Comparison of ENCODE assay signal across 8 cellular contexts in genomic region chr9:133356391-133357091, GRCh38. TPM values are rescaled to one million over a fixed set of nuclear protein-coding genes. Genes with fewer than 3 reads are reported as not detected.
DNase-seq lines count a peak whose midpoint lies in the region; ATAC-seq and TF ChIP-seq lines count a peak whose summit lies in the region.

Gene SURF1, minus strand, starts transcription at chr9:133356487. Its CDS starts 34 bp downstream, at chr9:133356453.
Gene SURF2, plus strand, starts transcription at chr9:133356550. Its CDS starts 43 bp downstream, at chr9:133356593.

- peak within 1 kb of the TSS; percentile 88 for H3K27ac Mint-ChIP-seq in Caco-2 (ENCODE audit: unreplicated experiment)
- H3K27ac Mint-ChIP-seq in activated naive CD4-positive, alpha-beta T cell treated with anti-CD3 and anti-CD28 coated beads, Interleukin-2, amount 10 ng/mL, durations not matched to agents 7 days and 5 days, result peak within 1 kb of the TSS; percentile 90

- H2AFZ ChIP-seq in SK-N-SH (ENCODE audit: low read depth), result no peak within 1 kb of the TSS
- H2AFZ ChIP-seq in osteoblast (ENCODE audit: low read length), result peak within 1 kb of the TSS; percentile 50

- no peak for TF ChIP-seq RAD21 in SK-N-SH (IDR thresholded peaks at IDR 0.05; ENCODE audit: low read length)

- H3K36me3 ChIP-seq in Caco-2 (ENCODE audit: control insufficient read depth, insufficient read depth, low read length) (peaks cover 7% of the 10 kb centered on the region), KOPT-K1 (ENCODE audit: insufficient read depth, low read length) (peaks cover 64% of the 10 kb centered on the region), SK-N-SH (replicated peaks in 1 of 2; ENCODE audit: control insufficient read depth in 1 of 2, insufficient read depth in 2 of 2, low read length in 1 of 2) (peaks cover 8 to 57% of the 10 kb centered on the region in 2 experiments), osteoblast (ENCODE audit: insufficient read depth, low read length) (peaks cover 41% of the 10 kb centered on the region), suprapubic skin (peaks cover 47% of the 10 kb centered on the region)

- H3K4me3 ChIP-seq in Caco-2 (ENCODE audit: low read depth, low read length) (peak within 1 kb of the TSS; percentile 62), SK-N-SH (ENCODE audit: low read depth in 2 of 2, low read length in 1 of 2) (peak within 1 kb of the TSS; percentile 86 to 90), osteoblast (ENCODE audit: insufficient read depth, low read length) (peak within 1 kb of the TSS; percentile 88), suprapubic skin (peak within 1 kb of the TSS; percentile 77)

- H3K4me2 ChIP-seq in SK-N-SH (peak within 1 kb of the TSS; percentile 97), osteoblast (ENCODE audit: insufficient read depth, low read length) (peak within 1 kb of the TSS; percentile 91)

- no peaks in the 10 kb centered on the region for H3K27me3 ChIP-seq in Caco-2 (replicated peaks; ENCODE audit: control insufficient read depth, insufficient read depth, low read length)
- no peaks in the 10 kb centered on the region for H3K27me3 ChIP-seq in SK-N-SH (ENCODE audit: insufficient read depth)
- no peaks in the 10 kb centered on the region for H3K27me3 ChIP-seq in osteoblast (ENCODE audit: insufficient read depth, low read length)
- no peaks in the 10 kb centered on the region for H3K27me3 ChIP-seq in suprapubic skin

- 1% methylated on average over 22 of the region's 78 CpGs for WGBS in SK-N-SH (ENCODE audit: low lambda C conversion rate)
- WGBS in suprapubic skin, result under 1% methylated on average over 52 of the region's 78 CpGs

- intact Hi-C loops in Caco-2 (cut with micrococcal nuclease; ENCODE audit: unreplicated experiment), result loop anchor here (2.0 kb wide), 2 partner anchors 20 to 38 kb away; partner anchors contain the start of genes STKLD1 and SURF4

- CTCF ChIA-PET in Caco-2 (lab: Charles Lee) (interaction anchor here (0.6 to 1.8 kb wide), 14 partner anchors 9 to 782 kb away, joined by 3 to 9 read pairs (median 3); partner anchors contain the start of genes MED22 and RPL7A), SK-N-SH (lab: Yijun Ruan, JAX) (interaction anchor here (0.9 to 1.9 kb wide), 8 partner anchors 9 to 176 kb away, joined by 3 to 7 read pairs (median 4); partner anchors contain the start of genes MED22, RPL7A and SLC2A6)
- CTCF ChIA-PET in activated naive CD4-positive, alpha-beta T cell treated with anti-CD3 and anti-CD28 coated beads, Interleukin-2, amount 10 ng/mL, durations not matched to agents 7 days and 5 days (lab: Charles Lee), result interaction anchor here (1.0 to 3.3 kb wide), 5 partner anchors 10 to 23 kb away, joined by 4 to 32 read pairs (median 5); no protein-coding TSS in a partner anchor

- H3K27ac ChIP-seq in KOPT-K1 (ENCODE audit: low read depth, low read length, poor library complexity, severe bottlenecking) (peak within 1 kb of the TSS; percentile 69), SK-N-SH (ENCODE audit: low read depth in 2 of 2, low read length in 1 of 2) (peak within 1 kb of the TSS; percentile 34 to 68; a peak in 3 of 4 replicates), osteoblast (ENCODE audit: low read depth, low read length) (peak within 1 kb of the TSS; percentile 57), suprapubic skin (peak within 1 kb of the TSS; percentile 80)

- POLR2A ChIA-PET in Caco-2 (lab: Charles Lee), result interaction anchor here (0.6 to 1.5 kb wide), 3 partner anchors 8 to 103 kb away, joined by 3 to 13 read pairs (median 5); partner anchors contain the start of genes MED22, RPL7A and SURF6
- POLR2A ChIA-PET in SK-N-SH (lab: Yijun Ruan, JAX), result interaction anchor here (1.1 to 2.5 kb wide), 4 partner anchors 8 to 19 kb away, joined by 3 to 11 read pairs (median 3); partner anchors contain the start of genes MED22 and RPL7A

- no peaks in the 10 kb centered on the region for H3K9me3 ChIP-seq in Caco-2
- no peaks in the 10 kb centered on the region for H3K9me3 ChIP-seq in KOPT-K1 (ENCODE audit: insufficient read depth, low read length, poor library complexity, severe bottlenecking)
- H3K9me3 ChIP-seq in SK-N-SH, result no peaks in the 10 kb centered on the region
- H3K9me3 ChIP-seq in osteoblast (ENCODE audit: low read depth, low read length), result no peaks in the 10 kb centered on the region
- H3K9me3 ChIP-seq in suprapubic skin, result no peaks in the 10 kb centered on the region

- H3K27me3 Mint-ChIP-seq in Caco-2 (ENCODE audit: insufficient read depth, unreplicated experiment), result no peaks in the 10 kb centered on the region
- no peaks in the 10 kb centered on the region for H3K27me3 Mint-ChIP-seq in activated naive CD4-positive, alpha-beta T cell treated with anti-CD3 and anti-CD28 coated beads, Interleukin-2, amount 10 ng/mL, durations not matched to agents 7 days and 5 days

- TF ChIP-seq CTCF in Caco-2 (IDR thresholded peaks at IDR 0.05; ENCODE audit: insufficient read depth in 1 of 2, low read depth in 1 of 2, low read length in 1 of 2, severe bottlenecking in 1 of 2, unreplicated experiment in 1 of 2), result peak in 1 of 2 experiments; percentile 52
- TF ChIP-seq CTCF in SK-N-SH (IDR thresholded peaks at IDR 0.05), result no peak
- TF ChIP-seq CTCF in osteoblast (IDR thresholded peaks at IDR 0.05; ENCODE audit: extremely low read depth, low read depth, low read length), result no peak
- no peak for TF ChIP-seq CTCF in suprapubic skin (IDR thresholded peaks at IDR 0.05)

- no peaks in the 10 kb centered on the region for H3K9me3 Mint-ChIP-seq in Caco-2 (ENCODE audit: unreplicated experiment)
- no peaks in the 10 kb centered on the region for H3K9me3 Mint-ChIP-seq in activated naive CD4-positive, alpha-beta T cell treated with anti-CD3 and anti-CD28 coated beads, Interleukin-2, amount 10 ng/mL, durations not matched to agents 7 days and 5 days

- TF ChIP-seq POLR2A in suprapubic skin (IDR thresholded peaks at IDR 0.05), result peak in 1 of 2 donors; percentile 62

- peaks cover 93% of the 10 kb centered on the region for H3K36me3 Mint-ChIP-seq in Caco-2 (ENCODE audit: insufficient read depth, unreplicated experiment)
- H3K36me3 Mint-ChIP-seq in activated naive CD4-positive, alpha-beta T cell treated with anti-CD3 and anti-CD28 coated beads, Interleukin-2, amount 10 ng/mL, durations not matched to agents 7 days and 5 days, result peaks cover 44% of the 10 kb centered on the region

- peak within 1 kb of the TSS; percentile 86 for H3K4me3 Mint-ChIP-seq in Caco-2 (ENCODE audit: unreplicated experiment)
- peak within 1 kb of the TSS; percentile 85 for H3K4me3 Mint-ChIP-seq in activated naive CD4-positive, alpha-beta T cell treated with anti-CD3 and anti-CD28 coated beads, Interleukin-2, amount 10 ng/mL, durations not matched to agents 7 days and 5 days

- H3K9me2 ChIP-seq in SK-N-SH, result no peaks in the 10 kb centered on the region

- peak within 1 kb of the TSS; percentile 79 for H3K9ac ChIP-seq in SK-N-SH

- H3K79me2 ChIP-seq in SK-N-SH (ENCODE audit: insufficient read depth), result peaks cover 45% of the 10 kb centered on the region
- peaks cover 60% of the 10 kb centered on the region for H3K79me2 ChIP-seq in osteoblast (ENCODE audit: insufficient read depth, low read length)

- peaks cover 20% of the 10 kb centered on the region for H3K4me1 Mint-ChIP-seq in Caco-2 (ENCODE audit: low read depth, unreplicated experiment)
- peaks cover 36% of the 10 kb centered on the region for H3K4me1 Mint-ChIP-seq in activated naive CD4-positive, alpha-beta T cell treated with anti-CD3 and anti-CD28 coated beads, Interleukin-2, amount 10 ng/mL, durations not matched to agents 7 days and 5 days

- H3F3A ChIP-seq in SK-N-SH (replicated peaks; ENCODE audit: insufficient read depth), result peaks cover 27% of the 10 kb centered on the region

- ATAC-seq in GM21423 (IDR thresholded peaks at IDR 0.05; ENCODE audit: unreplicated experiment), result peak; percentile 71

- DNase-seq in Caco-2 (peak; percentile 86 to 93), SK-N-SH (peak; percentile 97), glomerular visceral epithelial cell (ENCODE audit: extremely low spot score) (peak; percentile 82), osteoblast (ENCODE audit: insufficient read length, low spot score, missing footprints) (peak; percentile 99), suprapubic skin (ENCODE audit: low spot score in 2 of 2) (peak; percentile 92 to 95)
- DNase-seq in activated naive CD4-positive, alpha-beta T cell treated with anti-CD3 and anti-CD28 coated beads, Interleukin-2, amount 10 ng/mL, durations not matched to agents 7 days and 5 days, result peak; percentile 95

- H4K20me1 ChIP-seq in SK-N-SH (ENCODE audit: insufficient read depth) (peaks cover 15% of the 10 kb centered on the region), osteoblast (ENCODE audit: insufficient read depth, low read length) (peaks cover 36% of the 10 kb centered on the region)

- BruUV-seq in Caco-2 (replicated peaks; lab: Mats Ljungman, UMichigan), result no TSS peak

- TF ChIP-seq EP300 in SK-N-SH (IDR thresholded peaks at IDR 0.05; ENCODE audit: borderline replicate concordance in 1 of 2, low read depth in 1 of 2, low read length in 1 of 2) (no peak), suprapubic skin (IDR thresholded peaks at IDR 0.05) (no peak)

- H3K4me1 ChIP-seq in Caco-2 (peaks cover 14% of the 10 kb centered on the region), SK-N-SH (ENCODE audit: control insufficient read depth in 1 of 2, insufficient read depth in 2 of 2, low read depth in 1 of 2, low read length in 1 of 2) (peaks cover 13 to 33% of the 10 kb centered on the region in 2 experiments; a peak in 2 of 4 replicates), osteoblast (ENCODE audit: insufficient read depth, low read length) (peaks cover 25% of the 10 kb centered on the region), suprapubic skin (peaks cover 42% of the 10 kb centered on the region)

TF ChIP-seq in SK-N-SH, 30 proteins besides CTCF, POLR2A, EP300 and RAD21 (continues in another document):
- TF ChIP-seq ELF1 (IDR thresholded peaks at IDR 0.05) (peak; percentile 65), GABPA (IDR thresholded peaks at IDR 0.05; ENCODE audit: low read depth) (peak; percentile 84), TAF1 (IDR thresholded peaks at IDR 0.05; ENCODE audit: borderline replicate concordance, low read depth, low read length) (peak; percentile 91)

RNA-seq across cellular contexts. Expression of gene SURF1, which starts in this region (rescaled TPM):
- total RNA-seq in Caco-2 (2022) (54.9 and 57.5 TPM in 2 replicates), osteoblast (21.0 and 24.8 TPM in 2 replicates), suprapubic skin (10 to 100 TPM; 29.1 to 45.0 (median 33.4) TPM)
- polyA plus RNA-seq in SK-N-SH (2012; rRNA removed), result 97.9 and 103 TPM in 2 replicates
- 88.7 and 93.3 TPM in 2 replicates for polyA plus RNA-seq in SK-N-SH (2012; cell fraction: cytosol; rRNA removed)
- 110 and 112 TPM in 2 replicates for polyA plus RNA-seq in SK-N-SH (2012; cell fraction: nucleus; rRNA removed)

RNA-seq across cellular contexts. Expression of gene SURF2, which starts in this region (rescaled TPM):
- total RNA-seq in Caco-2 (2022) (32.3 and 34.4 TPM in 2 replicates), osteoblast (10.3 and 15.2 TPM in 2 replicates), suprapubic skin (10 to 100 TPM; 15.3 to 42.3 (median 31.2) TPM)
- 35.7 and 46.8 TPM in 2 replicates for polyA plus RNA-seq in SK-N-SH (2012; rRNA removed)
- polyA plus RNA-seq in SK-N-SH (2012; cell fraction: cytosol; rRNA removed), result 43.6 and 46.4 TPM in 2 replicates
- 18.4 and 29.1 TPM in 2 replicates for polyA plus RNA-seq in SK-N-SH (2012; cell fraction: nucleus; rRNA removed)

Comparison
In these comparisons a context has a peak if more than half of its experiments do, and no peak if none do; other contexts are left out.
1. Peak in every context shown above with its lines: DNase-seq, ATAC-seq, H3K4me3 ChIP-seq and H3K27ac ChIP-seq.